In the genomic region with DNA sequence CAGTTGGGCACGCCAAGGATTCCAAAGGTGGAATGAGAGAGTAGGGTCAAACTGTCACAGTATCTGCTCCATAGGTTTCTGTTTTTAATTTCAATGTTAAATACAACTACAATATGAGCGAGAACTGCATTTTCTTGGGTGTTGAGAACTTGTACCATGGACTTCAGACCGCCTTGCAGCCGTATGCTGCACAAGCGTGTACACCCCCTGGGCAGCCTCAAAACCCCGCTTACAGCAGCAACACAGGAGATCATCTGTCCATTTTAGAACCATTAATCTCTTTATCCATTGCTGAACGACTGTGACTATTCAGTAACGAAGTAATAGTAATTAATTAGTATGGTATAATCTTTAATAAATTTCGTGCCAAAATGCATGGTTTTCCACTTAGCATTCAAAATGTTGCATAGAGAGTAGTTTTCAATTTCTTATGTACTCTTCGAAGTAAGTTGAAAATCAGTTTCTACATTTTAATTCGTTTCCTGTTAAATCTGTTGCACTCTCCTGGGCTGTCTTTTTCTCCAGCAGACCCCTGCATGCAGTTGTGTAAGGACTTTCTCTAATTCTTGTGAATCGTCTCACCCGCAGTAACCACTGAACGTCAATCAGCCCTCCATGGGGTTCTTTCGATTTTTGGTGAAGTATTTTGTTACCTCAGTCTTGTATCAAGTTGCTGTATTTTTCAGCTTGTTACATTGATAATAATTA, we compare ENCODE assay signal across 18 cellular contexts. TPM values are rescaled to one million over a fixed set of nuclear protein-coding genes. Genes with fewer than 3 reads are reported as not detected.
A peak's percentile ranks its signal among the peaks of the same experiment; 100 is the strongest.
DNase-seq lines count a peak whose midpoint lies in the region; ATAC-seq and TF ChIP-seq lines count a peak whose summit lies in the region.
"Had no signal": no experiment of that assay in that cellular context is flagged by ENCODE, and none has a peak within 500 bp of the region (broad histone marks: within the 10 kb centered on the region; RNA-seq: fewer than 3 reads in every experiment).

No MANE protein-coding gene starts in this region.

- peaks cover 16% of the 10 kb centered on the region for H4K20me1 ChIP-seq in BLaER1

- TF ChIP-seq CTCF in brain (conservative IDR thresholded peaks at IDR 0.05) = no peak

- H3K36me3 ChIP-seq in BLaER1 = no peaks in the 10 kb centered on the region

- CTCF ChIA-PET in activated CD8-positive, alpha-beta memory T cell treated with anti-CD3 and anti-CD28 coated beads, Interleukin-2, amount 10 ng/mL, durations not matched to agents 7 days and 5 days (lab: Charles Lee) = interaction anchor here (1.2 kb wide), 1 partner anchor 158 kb away, joined by 3 read pairs; no protein-coding TSS in a partner anchor

- H3K4me3 ChIP-seq in BLaER1 = no peak overlapping the region
- H3K4me3 ChIP-seq: PC-9 had no signal

- peaks cover 42% of the 10 kb centered on the region for H3K4me1 ChIP-seq in BLaER1

- no peaks in the 10 kb centered on the region for H3K9me3 Mint-ChIP-seq in brain
- no peaks in the 10 kb centered on the region for H3K9me3 Mint-ChIP-seq in activated CD8-positive, alpha-beta memory T cell treated with anti-CD3 and anti-CD28 coated beads, Interleukin-2, amount 10 ng/mL, durations not matched to agents 7 days and 5 days (ENCODE audit: low read depth)
- H3K9me3 Mint-ChIP-seq: CD8-positive, alpha-beta T cell had no signal

- H3K9me3 ChIP-seq in BLaER1 = no peaks in the 10 kb centered on the region

- peaks cover 15% of the 10 kb centered on the region for H3K27me3 ChIP-seq in BLaER1

- H3K27me3 Mint-ChIP-seq in brain = peaks cover 7% of the 10 kb centered on the region
- peaks cover 27% of the 10 kb centered on the region for H3K27me3 Mint-ChIP-seq in activated CD8-positive, alpha-beta memory T cell treated with anti-CD3 and anti-CD28 coated beads, Interleukin-2, amount 10 ng/mL, durations not matched to agents 7 days and 5 days

- H3K4me3 Mint-ChIP-seq in brain = peak overlapping the region in 3 of 5 experiments; percentile 3 to 55 (median 41)
- H3K4me3 Mint-ChIP-seq in activated CD8-positive, alpha-beta memory T cell treated with anti-CD3 and anti-CD28 coated beads, Interleukin-2, amount 10 ng/mL, durations not matched to agents 7 days and 5 days = no peak overlapping the region

- H3K36me3 Mint-ChIP-seq in brain = no peaks in the 10 kb centered on the region
- H3K36me3 Mint-ChIP-seq in activated CD8-positive, alpha-beta memory T cell treated with anti-CD3 and anti-CD28 coated beads, Interleukin-2, amount 10 ng/mL, durations not matched to agents 7 days and 5 days = no peaks in the 10 kb centered on the region
- H3K36me3 Mint-ChIP-seq: CD8-positive, alpha-beta T cell had no signal

- H3K4me2 ChIP-seq in BLaER1 = peak overlapping the region; percentile 56
- H3K4me2 ChIP-seq: PC-9 had no signal

- no peak for ATAC-seq in left ventricle myocardium superior
- ATAC-seq in activated CD8-positive, alpha-beta memory T cell treated with anti-CD3 and anti-CD28 coated beads, Interleukin-2, amount 10 ng/mL, durations not matched to agents 7 days and 5 days = no peak
- ATAC-seq: CD8-positive, alpha-beta T cell; SK-N-SH treated with all-trans-retinoic acid at 6 μM for 48 hours had no signal

- H3K27ac ChIP-seq in BLaER1 (no peak overlapping the region), caudate nucleus (ENCODE audit: low read depth, low read length) (no peak overlapping the region)
- H3K27ac ChIP-seq: PC-9, RWPE1 had no signal

- intact Hi-C loops in left ventricle myocardium superior (cut with micrococcal nuclease) = no loop called here

- peak overlapping the region in 3 of 5 experiments; percentile 2 to 52 (median 19) for H3K27ac Mint-ChIP-seq in brain
- H3K27ac Mint-ChIP-seq in activated CD8-positive, alpha-beta memory T cell treated with anti-CD3 and anti-CD28 coated beads, Interleukin-2, amount 10 ng/mL, durations not matched to agents 7 days and 5 days = no peak overlapping the region
- H3K27ac Mint-ChIP-seq: CD8-positive, alpha-beta T cell had no signal

- DNase-seq in NCI-H82 (lab: John Stamatoyannopoulos, UW) (peak; percentile 65), mesenteric fat pad (ENCODE audit: low spot score) (peak; percentile 22), left ventricle myocardium superior (no peak), caudate nucleus (lab: John Stamatoyannopoulos, UW) (no peak)
- DNase-seq in effector CD4-positive, alpha-beta T cell = no peak
- no peak for DNase-seq in activated CD8-positive, alpha-beta memory T cell treated with anti-CD3 and anti-CD28 coated beads, Interleukin-2, amount 10 ng/mL, durations not matched to agents 7 days and 5 days
- DNase-seq: 8988T, Calu3, DMS79, KG1, NCI-H2081 treated with DMSO at 0.1 percent for 48 hours, PC-9, SIG-M5 had no signal

- H3K4me1 Mint-ChIP-seq in brain = peaks cover 21% of the 10 kb centered on the region
- H3K4me1 Mint-ChIP-seq in activated CD8-positive, alpha-beta memory T cell treated with anti-CD3 and anti-CD28 coated beads, Interleukin-2, amount 10 ng/mL, durations not matched to agents 7 days and 5 days = peaks cover 24% of the 10 kb centered on the region

- no peak overlapping the region for H3K9ac ChIP-seq in BLaER1

RNA-seq across cellular contexts. Expression of a gene that starts 42.0 kb away (rescaled TPM):
- 7.5 TPM for polyA plus RNA-seq in brain (ENCODE audit: insufficient read depth, low read depth, low replicate concordance)
- total RNA-seq in mesenteric fat pad (5.6 TPM), left ventricle myocardium superior (17.3 TPM)
- total RNA-seq in activated CD8-positive, alpha-beta memory T cell treated with anti-CD3 and anti-CD28 coated beads, Interleukin-2, amount 10 ng/mL, durations not matched to agents 7 days and 5 days = 1 to 10 TPM; 4.0 to 4.3 TPM

Comparison
In these comparisons a context has a peak if more than half of its experiments do, and no peak if none do; other contexts are left out.
1. DNase-seq: peak in NCI-H82 (single experiment) and mesenteric fat pad (single experiment); none in left ventricle myocardium superior (single experiment), effector CD4-positive, alpha-beta T cell (single experiment), caudate nucleus (0 of 61) and activated CD8-positive, alpha-beta memory T cell treated with anti-CD3 and anti-CD28 coated beads, Interleukin-2, amount 10 ng/mL, durations not matched to agents 7 days and 5 days (single experiment).